In genomic region chr5:91141642-91142041, GRCh38 we compare ENCODE assay signal across 19 cellular contexts.
"Had no signal": no experiment of that assay in that cellular context is flagged by ENCODE, and none has a peak within 500 bp of the region (broad histone marks: within the 10 kb centered on the region; RNA-seq: fewer than 3 reads in every experiment).

No MANE protein-coding gene starts in this region.

- H2AFZ ChIP-seq: parathyroid adenoma had no signal

- H3K9me3 ChIP-seq: left ventricle myocardium inferior, right lobe of liver, stomach, suprapubic skin, upper lobe of left lung had no signal

- H3K4me1 ChIP-seq: parathyroid adenoma had no signal

- H3K9ac ChIP-seq: parathyroid adenoma had no signal

- H3K27me3 ChIP-seq: right lobe of liver, stomach, suprapubic skin, upper lobe of left lung had no signal

- DNase-seq: activated naive CD4-positive, alpha-beta T cell treated with Interleukin-2 at 50 U/mL for 16 hours; activated naive CD8-positive, alpha-beta T cell treated with anti-CD3 and anti-CD28 coated beads for 36 hours; activated T-cell treated with anti-CD3 and anti-CD28 coated beads, Interleukin-2, amount 50 U/mL, for 48 hours; amygdala; cerebellar nuclear complex; kidney glomerular epithelial cell; left ventricle myocardium inferior; nucleus accumbens; right lobe of liver; small intestine; stimulated activated CD4-positive, alpha-beta T cell treated with anti-CD3 and anti-CD28 coated beads, Interleukin-2, amount 100 ng/mL, for 24 hours; stomach; T-helper 9 cell; upper lobe of left lung had no signal

- H3K36me3 Mint-ChIP-seq: activated naive CD8-positive, alpha-beta T cell treated with anti-CD3 and anti-CD28 coated beads for 36 hours; stimulated activated effector memory CD8-positive, alpha-beta T cell treated with anti-CD3 and anti-CD28 coated beads, Interleukin-12 subunit alpha, Interleukin-12 subunit beta, amount 100 ng/mL, for 72 hours had no signal

- ATAC-seq: right lobe of liver; stimulated activated effector memory CD8-positive, alpha-beta T cell treated with anti-CD3 and anti-CD28 coated beads, Interleukin-12 subunit alpha, Interleukin-12 subunit beta, amount 100 ng/mL, for 72 hours had no signal

- H3K36me3 ChIP-seq: left ventricle myocardium inferior, right lobe of liver, stomach, suprapubic skin, upper lobe of left lung had no signal

- H3K4me3 ChIP-seq: coronary artery, left ventricle myocardium inferior, right lobe of liver, stomach, suprapubic skin, upper lobe of left lung had no signal

- H3K4me3 Mint-ChIP-seq: activated naive CD8-positive, alpha-beta T cell treated with anti-CD3 and anti-CD28 coated beads for 36 hours; nephron; stimulated activated effector memory CD8-positive, alpha-beta T cell treated with anti-CD3 and anti-CD28 coated beads, Interleukin-12 subunit alpha, Interleukin-12 subunit beta, amount 100 ng/mL, for 72 hours had no signal

- H3K9me3 Mint-ChIP-seq: activated naive CD8-positive, alpha-beta T cell treated with anti-CD3 and anti-CD28 coated beads for 36 hours; nephron; stimulated activated effector memory CD8-positive, alpha-beta T cell treated with anti-CD3 and anti-CD28 coated beads, Interleukin-12 subunit alpha, Interleukin-12 subunit beta, amount 100 ng/mL, for 72 hours had no signal

- H3K79me2 ChIP-seq: parathyroid adenoma had no signal

- H3K4me1 Mint-ChIP-seq: stimulated activated effector memory CD8-positive, alpha-beta T cell treated with anti-CD3 and anti-CD28 coated beads, Interleukin-12 subunit alpha, Interleukin-12 subunit beta, amount 100 ng/mL, for 72 hours had no signal

- H3K27ac Mint-ChIP-seq: activated naive CD8-positive, alpha-beta T cell treated with anti-CD3 and anti-CD28 coated beads for 36 hours; stimulated activated effector memory CD8-positive, alpha-beta T cell treated with anti-CD3 and anti-CD28 coated beads, Interleukin-12 subunit alpha, Interleukin-12 subunit beta, amount 100 ng/mL, for 72 hours had no signal

- H3K27ac ChIP-seq: coronary artery, left ventricle myocardium inferior, parathyroid adenoma, right lobe of liver, stomach, suprapubic skin, upper lobe of left lung had no signal
